Comparison of ENCODE assay signal across 24 cellular contexts in genomic region chr13:44938854-44939253, GRCh38.
"Had no signal": no experiment of that assay in that cellular context is flagged by ENCODE, and none has a peak within 500 bp of the region (broad histone marks: within the 10 kb centered on the region; RNA-seq: fewer than 3 reads in every experiment).

No MANE protein-coding gene starts in this region.

- H3K27ac Mint-ChIP-seq: endodermal cell; natural killer cell treated with Interleukin-12 subunit alpha and Interleukin-12 subunit beta and Interleukin-15 and Interleukin-18, amount 100 ng/mL, for 72 hours; stimulated activated effector memory CD8-positive, alpha-beta T cell treated with anti-CD3 and anti-CD28 coated beads, Interleukin-12 subunit alpha, Interleukin-12 subunit beta, amount 100 ng/mL, for 72 hours; stimulated activated naive CD8-positive, alpha-beta T cell treated with anti-CD3 and anti-CD28 coated beads, Interleukin-15, Interleukin-2, amounts not matched to agents 100 ng/mL and 50 ng/mL, for 24 hours had no signal

- H3K9me3 ChIP-seq: colonic mucosa, left ventricle myocardium inferior, psoas muscle, right lobe of liver, testis, tibial nerve had no signal

- H2AFZ ChIP-seq: hepatocyte had no signal

- H3K4me3 ChIP-seq: colonic mucosa, hepatocyte, left ventricle myocardium inferior, lung, psoas muscle, right lobe of liver, testis, tibial nerve had no signal

- H3K36me3 Mint-ChIP-seq: natural killer cell treated with Interleukin-12 subunit alpha and Interleukin-12 subunit beta and Interleukin-15 and Interleukin-18, amount 100 ng/mL, for 72 hours had no signal

- H3K79me2 ChIP-seq: hepatocyte had no signal

- H3K4me1 ChIP-seq: colonic mucosa, psoas muscle, right lobe of liver, testis, tibial nerve had no signal

- FAIRE-seq: endothelial cell of umbilical vein, kidney had no signal

- H3K27ac ChIP-seq: colonic mucosa, foreskin keratinocyte, hepatocyte, left ventricle myocardium inferior, psoas muscle, right lobe of liver, testis, tibial nerve had no signal

- DNase-seq: colonic mucosa; dermis blood vessel endothelial cell; endodermal cell; erythroblast; foreskin keratinocyte; kidney; left cardiac atrium; left ventricle myocardium inferior; mesenchymal stem cell; midbrain; occipital lobe; psoas muscle; retina; right lobe of liver; stimulated activated CD4-positive, alpha-beta T cell treated with anti-CD3 and anti-CD28 coated beads, Interleukin-4, amount 100 ng/mL, for 1 hour; stimulated activated CD8-positive, alpha-beta memory T cell treated with anti-CD3 and anti-CD28 coated beads, Interleukin-4, amount 100 ng/mL, for 48 hours; testis had no signal

- ATAC-seq: foreskin keratinocyte; left cardiac atrium; natural killer cell treated with Interleukin-12 subunit alpha and Interleukin-12 subunit beta and Interleukin-15 and Interleukin-18, amount 100 ng/mL, for 72 hours; psoas muscle; right lobe of liver; stimulated activated effector memory CD8-positive, alpha-beta T cell treated with anti-CD3 and anti-CD28 coated beads, Interleukin-12 subunit alpha, Interleukin-12 subunit beta, amount 100 ng/mL, for 72 hours had no signal

- H3K9me3 Mint-ChIP-seq: natural killer cell treated with Interleukin-12 subunit alpha and Interleukin-12 subunit beta and Interleukin-15 and Interleukin-18, amount 100 ng/mL, for 72 hours; stimulated activated effector memory CD8-positive, alpha-beta T cell treated with anti-CD3 and anti-CD28 coated beads, Interleukin-12 subunit alpha, Interleukin-12 subunit beta, amount 100 ng/mL, for 72 hours; stimulated activated naive CD8-positive, alpha-beta T cell treated with anti-CD3 and anti-CD28 coated beads, Interleukin-15, Interleukin-2, amounts not matched to agents 100 ng/mL and 50 ng/mL, for 24 hours had no signal

- H3K4me2 ChIP-seq: hepatocyte had no signal

- H3K27me3 ChIP-seq: colonic mucosa, foreskin keratinocyte, hepatocyte, right lobe of liver, testis, tibial nerve had no signal

- H3K4me3 Mint-ChIP-seq: endodermal cell; natural killer cell treated with Interleukin-12 subunit alpha and Interleukin-12 subunit beta and Interleukin-15 and Interleukin-18, amount 100 ng/mL, for 72 hours; stimulated activated effector memory CD8-positive, alpha-beta T cell treated with anti-CD3 and anti-CD28 coated beads, Interleukin-12 subunit alpha, Interleukin-12 subunit beta, amount 100 ng/mL, for 72 hours; stimulated activated naive CD8-positive, alpha-beta T cell treated with anti-CD3 and anti-CD28 coated beads, Interleukin-15, Interleukin-2, amounts not matched to agents 100 ng/mL and 50 ng/mL, for 24 hours had no signal

- H3K27me3 Mint-ChIP-seq: natural killer cell treated with Interleukin-12 subunit alpha and Interleukin-12 subunit beta and Interleukin-15 and Interleukin-18, amount 100 ng/mL, for 72 hours; stimulated activated naive CD8-positive, alpha-beta T cell treated with anti-CD3 and anti-CD28 coated beads, Interleukin-15, Interleukin-2, amounts not matched to agents 100 ng/mL and 50 ng/mL, for 24 hours had no signal

- H3K36me3 ChIP-seq: colonic mucosa had no signal
